Comparison of ENCODE assay signal across 1 cellular context in genomic region chr5:176355400-176356178, GRCh38.
TF ChIP-seq lines count a peak whose summit lies in the region.

No MANE protein-coding gene starts in this region.

TF ChIP-seq in K562, 482 proteins besides CTCF, POLR2A, EP300 and RAD21:
- TF ChIP-seq ZBTB33 (CRISPR knock-in tag; IDR thresholded peaks at IDR 0.05) = 0 out of 2 replicates have a peak, but pooled peaks have one; percentile 28
- no peak for TF ChIP-seq ZFP1 (CRISPR knock-in tag; IDR thresholded peaks at IDR 0.05)
TF ChIP-seq in K562: peak in this region for 1.
